ENCODE assay signal across 8 cellular contexts in the genomic region with DNA sequence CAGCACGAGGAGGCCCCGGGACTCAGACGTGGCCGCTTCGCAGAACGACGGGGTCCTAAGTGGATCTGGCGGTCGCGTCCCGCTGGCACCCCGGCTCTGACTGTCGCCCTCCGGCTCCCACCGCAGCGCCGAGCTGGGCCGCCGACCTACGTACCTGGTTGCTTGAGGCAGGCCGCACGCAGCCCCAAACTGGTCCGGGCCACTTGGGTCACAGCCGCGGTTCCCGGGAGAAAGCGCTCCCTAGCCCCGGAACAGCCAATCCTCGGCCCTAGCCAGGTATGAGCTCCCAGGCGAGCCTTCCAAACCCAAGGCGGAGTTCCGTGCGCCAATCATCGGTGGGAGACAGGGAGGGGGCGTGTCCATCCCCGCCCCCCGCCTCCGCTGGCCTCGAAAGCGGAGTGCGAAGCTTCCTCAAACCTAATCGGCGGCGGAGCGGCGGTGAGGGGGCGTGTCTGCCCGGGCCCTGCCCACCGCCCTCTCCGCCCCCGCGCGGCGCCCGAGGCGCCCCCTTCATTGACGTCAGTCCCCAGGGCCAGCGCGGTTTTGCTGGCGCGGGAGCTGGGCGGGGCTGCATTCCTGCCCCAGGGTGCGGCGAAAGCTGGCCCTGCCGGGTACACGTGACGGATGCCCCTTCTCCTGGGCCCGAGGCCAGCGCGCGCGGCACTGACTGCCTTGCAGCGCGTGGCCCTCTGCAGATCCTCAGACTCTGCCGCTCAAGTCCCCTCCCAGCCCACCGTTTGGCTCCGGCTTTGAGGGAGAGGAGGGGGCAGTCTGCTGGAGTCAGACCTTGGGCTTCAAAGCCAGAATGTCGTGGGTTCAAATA. TPM values are rescaled to one million over a fixed set of nuclear protein-coding genes. Genes with fewer than 3 reads are reported as not detected.
DNase-seq lines count a peak whose midpoint lies in the region; ATAC-seq and TF ChIP-seq lines count a peak whose summit lies in the region.

A gene with protein sequence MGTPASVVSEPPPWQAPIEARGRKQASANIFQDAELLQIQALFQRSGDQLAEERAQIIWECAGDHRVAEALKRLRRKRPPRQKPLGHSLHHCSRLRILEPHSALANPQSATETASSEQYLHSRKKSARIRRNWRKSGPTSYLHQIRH (minus strand): TSS at position 280 of the 823 bp plus-strand sequence. CDS start 7,336 bp downstream, outside the sequence.

- H3K27me3 Mint-ChIP-seq in IgD-negative memory B cell: no peaks in the 10 kb centered on the region

- ATAC-seq in GM21576 (IDR thresholded peaks at IDR 0.05; ENCODE audit: unreplicated experiment): peak; percentile 87

- peak within 1 kb of the TSS; percentile 87 to 96 (median 94) for H3K4me3 Mint-ChIP-seq in IgD-negative memory B cell

- no peak for TF ChIP-seq CTCF in epithelial cell of proximal tubule (conservative IDR thresholded peaks at IDR 0.05; ENCODE audit: low read depth, low read length)

- peaks cover 10 to 20% (median 13%) of the 10 kb centered on the region in 3 donors for H3K4me1 Mint-ChIP-seq in IgD-negative memory B cell

- peak within 1 kb of the TSS; percentile 82 to 91 (median 86) for H3K27ac Mint-ChIP-seq in IgD-negative memory B cell

- peak; percentile 97 for DNase-seq in DMS153 (lab: John Stamatoyannopoulos, UW)
- peak; percentile 99 for DNase-seq in OCI-M1 (lab: John Stamatoyannopoulos, UW)
- DNase-seq in activated T-cell treated with anti-CD3 and anti-CD28 coated beads for 48 hours (ENCODE audit: low read depth): peak; percentile 95
- DNase-seq in epithelial cell of proximal tubule (ENCODE audit: low read depth): no peak
- peak; percentile 98 for DNase-seq in mucosa of gallbladder (ENCODE audit: low spot score)
- DNase-seq in stimulated activated CD8-positive, alpha-beta memory T cell treated with anti-CD3 and anti-CD28 coated beads, Interleukin-4, amount 100 ng/mL, for 24 hours (ENCODE audit: low read depth): peak; percentile 93

- no peaks in the 10 kb centered on the region for H3K36me3 Mint-ChIP-seq in IgD-negative memory B cell

- H3K9me3 Mint-ChIP-seq in IgD-negative memory B cell: no peaks in the 10 kb centered on the region

- peak within 1 kb of the TSS; percentile 86 for H3K4me3 ChIP-seq in epithelial cell of proximal tubule (ENCODE audit: low read depth, low read length)

RNA-seq across cellular contexts. Expression of the gene that starts here (rescaled TPM):
- polyA plus RNA-seq in IgD-negative memory B cell: 3.3 TPM
- total RNA-seq in epithelial cell of proximal tubule (6.5 and 12.0 TPM in 2 replicates), mucosa of gallbladder (20.1 TPM)
